Comparison of ENCODE assay signal across 29 cellular contexts in the genomic region with DNA sequence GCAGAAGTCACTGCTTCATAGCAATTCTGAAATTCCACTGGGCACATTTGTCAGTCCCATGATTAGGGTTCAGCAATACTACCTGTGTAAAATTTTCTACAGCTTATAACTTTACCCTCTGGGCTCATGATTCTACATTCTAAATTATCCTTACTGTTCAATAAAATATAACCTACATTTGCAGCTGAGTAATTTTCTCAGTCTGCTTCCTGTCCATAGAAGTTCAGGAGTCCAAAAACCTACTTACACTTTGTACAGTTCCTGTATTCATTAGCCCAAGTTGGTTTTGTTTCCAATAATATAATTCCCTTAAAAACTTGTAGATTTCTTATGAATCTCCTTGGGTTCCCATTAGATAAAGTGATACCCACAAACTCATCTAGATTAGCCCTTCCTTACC.
"Had no signal": no experiment of that assay in that cellular context is flagged by ENCODE, and none has a peak within 500 bp of the region (broad histone marks: within the 10 kb centered on the region; RNA-seq: fewer than 3 reads in every experiment).

No MANE protein-coding gene starts in this region.

- H3K4me3 ChIP-seq: neural progenitor cell, ovary, psoas muscle, right lobe of liver, sigmoid colon, smooth muscle cell, spleen, stomach, thoracic aorta, thyroid gland, tibial nerve, upper lobe of left lung, vagina had no signal

- H3K4me1 ChIP-seq: parathyroid adenoma, psoas muscle, right lobe of liver, sigmoid colon, spleen, stomach, tibial nerve, upper lobe of left lung, vagina had no signal

- H3K9me3 ChIP-seq: ovary, psoas muscle, right lobe of liver, spleen, stomach, thoracic aorta, thyroid gland, upper lobe of left lung, vagina had no signal

- FAIRE-seq: urothelium cell line had no signal

- H3K9ac ChIP-seq: neural progenitor cell, parathyroid adenoma had no signal

- H3K36me3 ChIP-seq: neural progenitor cell, ovary, right lobe of liver, sigmoid colon, spleen, stomach, thoracic aorta, thyroid gland, tibial nerve, upper lobe of left lung, vagina had no signal

- ATAC-seq: naive thymus-derived CD4-positive, alpha-beta T cell; natural killer cell; psoas muscle; right cardiac atrium; right lobe of liver; stimulated activated memory B cell treated with anti-CD40 and anti-IgM and Interleukin-4, amounts not matched to agents 10 μg/mL and 1 μg/mL and 100 μg/mL, for 72 hours; stimulated activated naive CD8-positive, alpha-beta T cell treated with anti-CD3 and anti-CD28 coated beads, Interleukin-15, Interleukin-2, amounts not matched to agents 100 U/mL and 50 U/mL, for 24 hours had no signal

- H3K27ac ChIP-seq: neural progenitor cell, ovary, parathyroid adenoma, psoas muscle, right lobe of liver, sigmoid colon, spleen, stomach, thoracic aorta, thyroid gland, tibial nerve, upper lobe of left lung, vagina had no signal

- H3K27me3 ChIP-seq: neural progenitor cell, ovary, sigmoid colon, stomach, thyroid gland, tibial nerve, upper lobe of left lung, vagina had no signal

- DNase-seq: naive thymus-derived CD4-positive, alpha-beta T cell; natural killer cell; occipital lobe; ovary; posterior cingulate gyrus; psoas muscle; right cardiac atrium; right lobe of liver; sigmoid colon; spleen; stimulated activated CD4-positive, alpha-beta T cell treated with anti-CD3 and anti-CD28 coated beads, Interleukin-12 subunit alpha, Interleukin-12 subunit beta, amount 100 ng/mL, for 4 hours; stimulated activated CD4-positive, alpha-beta T cell treated with anti-CD3 and anti-CD28 coated beads, Interleukin-1b, Interleukin-23, amount 100 ng/mL, for 48 hours; stimulated activated CD4-positive, alpha-beta T cell treated with anti-CD3 and anti-CD28 coated beads, Interleukin-4, amount 100 ng/mL, for 1 hour; stimulated activated CD4-positive, alpha-beta T cell treated with anti-CD3 and anti-CD28 coated beads, Interleukin-4, amount 100 ng/mL, for 4 hours; stimulated activated CD8-positive, alpha-beta memory T cell treated with anti-CD3 and anti-CD28 coated beads, Interleukin-4, amount 100 ng/mL, for 48 hours; stimulated activated naive CD4-positive, alpha-beta T cell; stimulated activated naive CD8-positive, alpha-beta T cell treated with anti-CD3 and anti-CD28 coated beads, Interleukin-15, Interleukin-2, amounts not matched to agents 100 U/mL and 50 U/mL, for 24 hours; stomach; thyroid gland; trophoblast cell; upper lobe of left lung had no signal
